21 cellular contexts compared by ENCODE assay signal in genomic region chr6:98601697-98602096, GRCh38.
"Had no signal": no experiment of that assay in that cellular context is flagged by ENCODE, and none has a peak within 500 bp of the region (broad histone marks: within the 10 kb centered on the region; RNA-seq: fewer than 3 reads in every experiment).

No MANE protein-coding gene starts in this region.

- H3K9me3 ChIP-seq: esophagus squamous epithelium, gastroesophageal sphincter, mucosa of descending colon, neutrophil, psoas muscle, spleen, thoracic aorta, transverse colon had no signal

- H3K27me3 ChIP-seq: esophagus squamous epithelium, gastroesophageal sphincter, neutrophil, spleen, transverse colon had no signal

- DNase-seq: esophagus squamous epithelium; foreskin fibroblast; glutamatergic neuron; immature natural killer cell; left cardiac atrium; left ventricle myocardium superior; mammary epithelial cell; mucosa of descending colon; natural killer cell; psoas muscle; retina; spleen; stimulated activated CD4-positive, alpha-beta T cell treated with anti-CD3 and anti-CD28 coated beads, Interleukin-15, amount 100 ng/mL, for 24 hours; stimulated activated CD4-positive, alpha-beta T cell treated with anti-CD3 and anti-CD28 coated beads, Interleukin-1b, Interleukin-23, amount 100 ng/mL, for 48 hours; stimulated activated CD4-positive, alpha-beta T cell treated with anti-CD3 and anti-CD28 coated beads, Interleukin-4, amount 100 ng/mL, for 24 hours; transverse colon had no signal

- H3K36me3 ChIP-seq: esophagus squamous epithelium, gastroesophageal sphincter, neutrophil, spleen, thoracic aorta, transverse colon had no signal

- ATAC-seq: gastroesophageal sphincter; left cardiac atrium; left ventricle myocardium superior; mucosa of descending colon; natural killer cell; psoas muscle; sciatic nerve; stimulated activated memory B cell treated with anti-CD40 and anti-IgM and Interleukin-4, amounts not matched to agents 10 μg/mL and 1 μg/mL and 100 μg/mL, for 72 hours had no signal

- H3K4me1 ChIP-seq: esophagus squamous epithelium, gastroesophageal sphincter, psoas muscle, spleen, transverse colon had no signal

- H3K27ac ChIP-seq: esophagus squamous epithelium, gastroesophageal sphincter, neutrophil, psoas muscle, spleen, thoracic aorta, transverse colon had no signal

- H3K4me3 ChIP-seq: esophagus squamous epithelium, gastroesophageal sphincter, mucosa of descending colon, psoas muscle, spleen, thoracic aorta, transverse colon had no signal
